16 cellular contexts compared by ENCODE assay signal in genomic region chr14:64727551-64728071, GRCh38. TPM values are rescaled to one million over a fixed set of nuclear protein-coding genes. Genes with fewer than 3 reads are reported as not detected.
DNase-seq lines count a peak whose midpoint lies in the region; ATAC-seq, FAIRE-seq and TF ChIP-seq lines count a peak whose summit lies in the region.
"Had no signal": no experiment of that assay in that cellular context is flagged by ENCODE, and none has a peak within 500 bp of the region (broad histone marks: within the 10 kb centered on the region; RNA-seq: fewer than 3 reads in every experiment).

No MANE protein-coding gene starts in this region.

- in situ Hi-C loops in IMR-90 (cut with MboI; ENCODE audit: low sequenced_read_pairs), result no loop called here

- no TSS peak for BruUV-seq in IMR-90 (replicated peaks; lab: Mats Ljungman, UMichigan)

- ATAC-seq in IMR-90 (ENCODE audit: low read depth) (no peak), body of pancreas (no peak)

- no peak overlapping the region for H3K4me2 ChIP-seq in IMR-90 (ENCODE audit: low read depth, low read length)

- CTCF ChIA-PET in IMR-90 (lab: Yijun Ruan, JAX), result no interaction called here

- H2AK9ac ChIP-seq in IMR-90 (replicated peaks; ENCODE audit: low read depth, low read length, poor library complexity), result peak overlapping the region; percentile 23

- no peak overlapping the region for H3K4ac ChIP-seq in IMR-90 (ENCODE audit: low read depth, low read length)

- H3K4me1 ChIP-seq in IMR-90 (ENCODE audit: control insufficient read depth, insufficient read depth, low read length) (peaks cover 2% of the 10 kb centered on the region), body of pancreas (peaks cover 58% of the 10 kb centered on the region)

- H3K18ac ChIP-seq in IMR-90 (ENCODE audit: low read depth, low read length), result no peak overlapping the region

- H3K36me3 ChIP-seq in IMR-90 (ENCODE audit: control insufficient read depth, insufficient read depth, low read length) (peaks cover 25% of the 10 kb centered on the region), body of pancreas (replicated peaks in 1 of 2; ENCODE audit: insufficient read depth in 1 of 2, low read depth in 2 of 2) (peaks cover 0 to 20% of the 10 kb centered on the region in 2 donors)

- no peak overlapping the region for H3K27ac ChIP-seq in IMR-90 (ENCODE audit: insufficient read depth, low read length)
- H3K27ac ChIP-seq in body of pancreas, result peak overlapping the region; percentile 62 to 93 (median 74)

- no peaks in the 10 kb centered on the region for H3K27me3 ChIP-seq in IMR-90 (ENCODE audit: control insufficient read depth, insufficient read depth, low read length)
- H3K27me3 ChIP-seq in body of pancreas, result no peaks in the 10 kb centered on the region
- H3K27me3 ChIP-seq: pancreas had no signal

- no peak overlapping the region for H4K5ac ChIP-seq in IMR-90 (ENCODE audit: low read depth, low read length)

- no peak for TF ChIP-seq RAD21 in IMR-90 (IDR thresholded peaks at IDR 0.05; ENCODE audit: low read length)

- no peak overlapping the region for H2BK20ac ChIP-seq in IMR-90 (ENCODE audit: low read depth, low read length)

- intact Hi-C loops in IMR-90 (cut with micrococcal nuclease) (no loop called here), body of pancreas (cut with DNase I) (no loop called here), posterior vena cava (cut with DNase I) (loop anchor here in 1 of 2 donors (5.0 kb wide), 1 partner anchor 35 kb away; no protein-coding TSS in a partner anchor)

- H3K4me3 Mint-ChIP-seq in progenitor cell of endocrine pancreas (ENCODE audit: low read depth), result no peak overlapping the region
- H3K4me3 Mint-ChIP-seq: activated naive CD8-positive, alpha-beta T cell treated with anti-CD3 and anti-CD28 coated beads, Interleukin-2, amount 10 ng/mL, durations not matched to agents 7 days and 5 days; stimulated activated naive CD8-positive, alpha-beta T cell treated with anti-CD3 and anti-CD28 coated beads, Interleukin-15, Interleukin-2, amounts not matched to agents 100 ng/mL and 50 ng/mL, for 24 hours had no signal

- peaks cover 30% of the 10 kb centered on the region for H3K4me1 Mint-ChIP-seq in progenitor cell of endocrine pancreas (ENCODE audit: low read depth)

- H2BK15ac ChIP-seq in IMR-90 (ENCODE audit: low read depth, low read length), result no peak overlapping the region

- H3K9me1 ChIP-seq in IMR-90 (ENCODE audit: insufficient read depth, low read length), result peaks cover 4% of the 10 kb centered on the region; the same call in 1 of the 2 replicates

- H3K23ac ChIP-seq in IMR-90 (ENCODE audit: low read depth, low read length), result no peak overlapping the region

- POLR2A ChIA-PET in IMR-90 (lab: Charles Lee; ENCODE audit: unreplicated experiment), result no interaction called here

- no peak overlapping the region for H4K8ac ChIP-seq in IMR-90 (ENCODE audit: low read depth in 2 of 2, low read length in 2 of 2)

- DNase-seq in IMR-90 (no peak), body of pancreas (peak in 3 of 4 donors; percentile 32 to 54 (median 36)), islet precursor cell (peak; percentile 46), posterior vena cava (ENCODE audit: low spot score) (peak; percentile 80), progenitor cell of endocrine pancreas (ENCODE audit: low spot score, unreplicated experiment) (no peak), retina (no peak), GM12892 (ENCODE audit: insufficient read length) (no peak), 8988T (no peak)
- DNase-seq: activated CD4-positive, CD25-positive, alpha-beta regulatory T cell treated with anti-CD3 and anti-CD28 coated beads, Interleukin-2, amount 50 U/mL, for 72 hours; activated naive CD8-positive, alpha-beta T cell treated with anti-CD3 and anti-CD28 coated beads, Interleukin-2, amount 10 ng/mL, durations not matched to agents 7 days and 5 days; AML-193; NCI-H1092 treated with DMSO at 0.1 percent for 48 hours; stimulated activated CD4-positive, alpha-beta T cell treated with anti-CD3 and anti-CD28 coated beads, Interleukin-2, amount 100 ng/mL, for 24 hours had no signal

- H3K79me1 ChIP-seq in IMR-90 (ENCODE audit: low read depth in 1 of 2, low read length in 2 of 2), result peaks cover 0 to 7% of the 10 kb centered on the region in 2 experiments; a peak in 2 of 4 replicates

- TF ChIP-seq POLR2A in IMR-90 (IDR thresholded peaks at IDR 0.05; ENCODE audit: low read depth, low read length) (no peak), body of pancreas (IDR thresholded peaks at IDR 0.05) (no peak), GM12892 (IDR thresholded peaks at IDR 0.05; ENCODE audit: low read depth, low read length) (no peak)

- H3K4me3 ChIP-seq in IMR-90 (ENCODE audit: insufficient read depth, low read depth, low read length), result no peak overlapping the region
- H3K4me3 ChIP-seq in body of pancreas, result no peak overlapping the region
- H3K4me3 ChIP-seq: pancreas had no signal

- no peak overlapping the region for H3K9ac ChIP-seq in IMR-90 (ENCODE audit: low read depth, low read length)

- no peaks in the 10 kb centered on the region for H3K27me3 Mint-ChIP-seq in progenitor cell of endocrine pancreas
- H3K27me3 Mint-ChIP-seq: stimulated activated naive CD8-positive, alpha-beta T cell treated with anti-CD3 and anti-CD28 coated beads, Interleukin-15, Interleukin-2, amounts not matched to agents 100 ng/mL and 50 ng/mL, for 24 hours had no signal

- H3K9me3 Mint-ChIP-seq in progenitor cell of endocrine pancreas (ENCODE audit: low read depth), result no peaks in the 10 kb centered on the region
- H3K9me3 Mint-ChIP-seq: activated naive CD8-positive, alpha-beta T cell treated with anti-CD3 and anti-CD28 coated beads, Interleukin-2, amount 10 ng/mL, durations not matched to agents 7 days and 5 days; stimulated activated naive CD8-positive, alpha-beta T cell treated with anti-CD3 and anti-CD28 coated beads, Interleukin-15, Interleukin-2, amounts not matched to agents 100 ng/mL and 50 ng/mL, for 24 hours had no signal

- no peaks in the 10 kb centered on the region for H4K20me1 ChIP-seq in IMR-90 (ENCODE audit: insufficient read depth, low read length)

- no peak overlapping the region for H2BK5ac ChIP-seq in IMR-90 (ENCODE audit: low read depth, low read length, poor library complexity, severe bottlenecking)

- H4K91ac ChIP-seq in IMR-90 (ENCODE audit: insufficient read depth, low read depth, low read length), result no peak overlapping the region

- no peak for TF ChIP-seq CTCF in IMR-90 (conservative IDR thresholded peaks at IDR 0.05; ENCODE audit: low read depth, low read length)
- no peak for TF ChIP-seq CTCF in body of pancreas (IDR thresholded peaks at IDR 0.05)
- no peak for TF ChIP-seq CTCF in progenitor cell of endocrine pancreas (IDR thresholded peaks at IDR 0.05; ENCODE audit: unreplicated experiment)

- H2AK5ac ChIP-seq in IMR-90 (ENCODE audit: low read depth, low read length), result no peak overlapping the region

- FAIRE-seq in GM12892 (lab: Jason Lieb, UNC), result no peak
- FAIRE-seq: GM19239, pancreas had no signal

- H3K36me3 Mint-ChIP-seq in progenitor cell of endocrine pancreas (ENCODE audit: insufficient read depth), result peaks cover 17% of the 10 kb centered on the region
- H3K36me3 Mint-ChIP-seq: activated naive CD8-positive, alpha-beta T cell treated with anti-CD3 and anti-CD28 coated beads, Interleukin-2, amount 10 ng/mL, durations not matched to agents 7 days and 5 days had no signal

- no peak overlapping the region for H3K56ac ChIP-seq in IMR-90 (ENCODE audit: extremely low read depth, insufficient read depth, low read length)

- H3K27ac Mint-ChIP-seq in progenitor cell of endocrine pancreas, result no peak overlapping the region
- H3K27ac Mint-ChIP-seq: activated naive CD8-positive, alpha-beta T cell treated with anti-CD3 and anti-CD28 coated beads, Interleukin-2, amount 10 ng/mL, durations not matched to agents 7 days and 5 days; stimulated activated naive CD8-positive, alpha-beta T cell treated with anti-CD3 and anti-CD28 coated beads, Interleukin-15, Interleukin-2, amounts not matched to agents 100 ng/mL and 50 ng/mL, for 24 hours had no signal

- no peak overlapping the region for H2BK120ac ChIP-seq in IMR-90 (ENCODE audit: low read depth, low read length)

- H3K14ac ChIP-seq in IMR-90 (replicated peaks; ENCODE audit: low read depth, low read length), result no peak overlapping the region

- dilution Hi-C loops in IMR-90 (cut with HindIII; ENCODE audit: low sequenced_read_pairs, unreplicated experiment), result no loop called here

- 95% methylated on average over 4 of the region's 22 CpGs; no CpG with 5 or more reads in 1 of the 2 experiments for WGBS in IMR-90 (ENCODE audit: extremely low coverage in 2 of 2, insufficient read length in 1 of 2), 2 experiments
- WGBS in body of pancreas, 2 donors, result 54 to 76% methylated on average over 14 to 22 of the region's 22 CpGs

- H3K9me3 ChIP-seq in IMR-90 (ENCODE audit: control insufficient read depth, insufficient read depth, low read length) (no peaks in the 10 kb centered on the region), body of pancreas (no peaks in the 10 kb centered on the region)
- H3K9me3 ChIP-seq: pancreas had no signal

- no peak overlapping the region for H2AFZ ChIP-seq in IMR-90 (replicated peaks; ENCODE audit: low read length, poor library complexity)

TF ChIP-seq in IMR-90, 13 proteins besides CTCF, POLR2A, EP300 and RAD21 (continues in another document):
- no peak for TF ChIP-seq BHLHE40 (IDR thresholded peaks at IDR 0.05; ENCODE audit: low read depth, low read length)
- no peak for TF ChIP-seq USF2 (IDR thresholded peaks at IDR 0.05; ENCODE audit: low read depth, low read length)
- no peak for TF ChIP-seq RCOR1 (IDR thresholded peaks at IDR 0.05; ENCODE audit: insufficient replicate concordance, low read length)
- no peak for TF ChIP-seq SMC3 (IDR thresholded peaks at IDR 0.05; ENCODE audit: low read depth, low read length)
- no peak for TF ChIP-seq RFX5 (IDR thresholded peaks at IDR 0.05; ENCODE audit: low read depth, low read length)
- no peak for TF ChIP-seq CEBPB (IDR thresholded peaks at IDR 0.05; ENCODE audit: low read depth, low read length)
- no peak for TF ChIP-seq CHD1 (IDR thresholded peaks at IDR 0.05; ENCODE audit: low read depth, low read length)
- TF ChIP-seq NFE2L2 (IDR thresholded peaks at IDR 0.05; ENCODE audit: low read depth, low read length), result no peak
- TF ChIP-seq FOS (IDR thresholded peaks at IDR 0.05; ENCODE audit: low read depth, low read length), result no peak

RNA-seq across cellular contexts. Expression of gene PLEKHG3, which starts 23.4 kb away (rescaled TPM):
- total RNA-seq in IMR-90 (2012; rRNA removed) (4.4 and 8.2 TPM in 2 replicates), body of pancreas (10 to 100 TPM; 34.5 to 40.2 TPM), posterior vena cava (10 to 100 TPM; 54.6 to 58.1 TPM), progenitor cell of endocrine pancreas (76.0 and 81.0 TPM in 2 replicates)
- 8.4 and 10.6 TPM in 2 replicates for polyA plus RNA-seq in IMR-90 (2012; rRNA removed)
- polyA plus RNA-seq in IMR-90 (2012; cell fraction: cytosol; rRNA removed), result 3.5 and 6.2 TPM in 2 replicates
- polyA plus RNA-seq in IMR-90 (2012; cell fraction: nucleus; rRNA removed; ENCODE audit: low replicate concordance), result 28.4 and 37.6 TPM in 2 replicates
- 0.30 TPM for polyA plus RNA-seq in GM12892 (2012; ENCODE audit: missing spikeins)

Comparison
In these comparisons a context has a peak if more than half of its experiments do, and no peak if none do; other contexts are left out.
1. DNase-seq: peak in body of pancreas (3 of 4), islet precursor cell (single experiment) and posterior vena cava (single experiment); none in IMR-90 (single experiment), progenitor cell of endocrine pancreas (single experiment), retina (single experiment), GM12892 (single experiment) and 8988T (single experiment).